31 cellular contexts compared by ENCODE assay signal in the genomic region with DNA sequence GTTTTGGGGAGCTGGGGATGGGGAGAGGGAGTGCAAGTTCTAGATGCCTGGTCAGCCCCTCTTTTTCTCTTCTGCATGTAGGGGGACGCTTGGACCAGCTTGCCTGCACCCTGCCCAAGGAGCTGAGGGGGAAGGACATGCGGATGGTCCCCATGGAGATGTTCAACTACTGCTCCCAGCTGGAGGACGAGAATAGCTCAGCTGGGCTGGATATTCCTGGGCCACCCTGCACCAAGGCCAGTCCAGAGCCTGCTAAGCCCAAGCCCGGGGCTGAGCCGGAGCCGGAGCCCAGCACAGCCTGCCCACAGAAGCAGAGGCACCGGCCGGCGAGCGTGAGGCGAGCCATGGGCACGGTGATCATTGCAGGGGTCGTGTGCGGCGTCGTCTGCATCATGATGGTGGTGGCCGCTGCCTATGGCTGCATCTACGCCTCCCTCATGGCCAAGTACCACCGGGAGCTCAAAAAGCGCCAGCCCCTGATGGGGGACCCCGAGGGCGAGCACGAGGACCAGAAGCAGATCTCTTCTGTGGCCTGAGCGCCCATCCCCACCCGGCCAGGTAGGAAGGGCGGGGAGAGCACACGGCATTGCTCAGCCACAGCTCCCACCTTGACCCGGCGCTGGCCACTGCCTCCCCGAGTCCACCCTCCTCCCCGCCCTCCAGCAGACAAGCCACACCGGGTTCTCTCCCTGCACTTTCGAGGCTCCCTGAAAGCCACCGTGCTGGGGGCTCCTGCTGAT. TPM values are rescaled to one million over a fixed set of nuclear protein-coding genes. Genes with fewer than 3 reads are reported as not detected.
"Had no signal": no experiment of that assay in that cellular context is flagged by ENCODE, and none has a peak within 500 bp of the region (broad histone marks: within the 10 kb centered on the region; RNA-seq: fewer than 3 reads in every experiment).

No MANE protein-coding gene starts in this region.

- ATAC-seq: activated CD4-positive, alpha-beta T cell treated with anti-CD3 and anti-CD28 coated beads for 36 hours; activated CD8-positive, alpha-beta memory T cell treated with anti-CD3 and anti-CD28 coated beads, Interleukin-2, amount 10 ng/mL, durations not matched to agents 7 days and 5 days; activated CD8-positive, alpha-beta T cell treated with anti-CD3 and anti-CD28 coated beads, Interleukin-2, amount 10 ng/mL, durations not matched to agents 7 days and 5 days; activated naive CD4-positive, alpha-beta T cell treated with anti-CD3 and anti-CD28 coated beads, Interleukin-2, amount 50 U/mL, for 72 hours; body of pancreas; gastroesophageal sphincter; left cardiac atrium; left ventricle myocardium superior had no signal

- DNase-seq: activated CD4-positive, alpha-beta T cell treated with anti-CD3 and anti-CD28 coated beads for 36 hours; activated CD4-positive, CD25-positive, alpha-beta regulatory T cell; activated CD8-positive, alpha-beta memory T cell treated with anti-CD3 and anti-CD28 coated beads, Interleukin-2, amount 10 ng/mL, durations not matched to agents 7 days and 5 days; activated CD8-positive, alpha-beta T cell treated with anti-CD3 and anti-CD28 coated beads, Interleukin-2, amount 10 ng/mL, durations not matched to agents 7 days and 5 days; activated T-cell treated with anti-CD3 and anti-CD28 coated beads, Interleukin-2, amount 50 U/mL, for 48 hours; body of pancreas; cortex of kidney; islet precursor cell; left cardiac atrium; left ventricle myocardium superior; naive B cell; nucleus accumbens; stimulated activated CD4-positive, alpha-beta T cell treated with anti-CD3 and anti-CD28 coated beads, Interleukin-15, amount 100 ng/mL, for 24 hours; stimulated activated CD4-positive, alpha-beta T cell treated with anti-CD3 and anti-CD28 coated beads, Interleukin-2, amount 100 ng/mL, for 24 hours; stimulated activated naive CD4-positive, alpha-beta T cell; T-helper 1 cell had no signal

- H3K36me3 Mint-ChIP-seq: activated CD8-positive, alpha-beta memory T cell treated with anti-CD3 and anti-CD28 coated beads, Interleukin-2, amount 10 ng/mL, durations not matched to agents 7 days and 5 days; activated naive CD4-positive, alpha-beta T cell treated with anti-CD3 and anti-CD28 coated beads, Interleukin-2, amount 50 U/mL, for 72 hours; mesothelial cell of epicardium; naive B cell had no signal

- H3K4me3 Mint-ChIP-seq: activated CD4-positive, alpha-beta T cell treated with anti-CD3 and anti-CD28 coated beads for 36 hours; activated CD8-positive, alpha-beta memory T cell treated with anti-CD3 and anti-CD28 coated beads, Interleukin-2, amount 10 ng/mL, durations not matched to agents 7 days and 5 days; activated CD8-positive, alpha-beta T cell treated with anti-CD3 and anti-CD28 coated beads, Interleukin-2, amount 10 ng/mL, durations not matched to agents 7 days and 5 days; mesothelial cell of epicardium; naive B cell; T-helper 2 cell treated with Interferon-gamma antibody and Interleukin-4, amounts not matched to agents 5 μg/mL and 100 μg/mL, for 36 hours had no signal

- H3K36me3 ChIP-seq: gastroesophageal sphincter, suprapubic skin, tibial nerve had no signal

- H3K4me1 Mint-ChIP-seq: activated CD4-positive, alpha-beta T cell treated with anti-CD3 and anti-CD28 coated beads for 36 hours; activated CD8-positive, alpha-beta memory T cell treated with anti-CD3 and anti-CD28 coated beads, Interleukin-2, amount 10 ng/mL, durations not matched to agents 7 days and 5 days; naive B cell had no signal

- H2AFZ ChIP-seq: hepatocyte had no signal

- H3K27ac Mint-ChIP-seq: activated CD4-positive, alpha-beta T cell treated with anti-CD3 and anti-CD28 coated beads for 36 hours; activated CD8-positive, alpha-beta memory T cell treated with anti-CD3 and anti-CD28 coated beads, Interleukin-2, amount 10 ng/mL, durations not matched to agents 7 days and 5 days; activated CD8-positive, alpha-beta T cell treated with anti-CD3 and anti-CD28 coated beads, Interleukin-2, amount 10 ng/mL, durations not matched to agents 7 days and 5 days; activated T-helper 2 cell treated with anti-CD3 and anti-CD28 coated beads, Interferon-gamma antibody, Interleukin-2, Interleukin-4, amounts not matched to agents 10 μg/mL and 5 μg/mL and 100 μg/mL, durations not matched to agents 14 hours and 24 hours and 36 hours; mesothelial cell of epicardium; T-helper 2 cell treated with Interferon-gamma antibody and Interleukin-4, amounts not matched to agents 5 μg/mL and 100 μg/mL, for 36 hours had no signal

- H3K4me3 ChIP-seq: body of pancreas, gastroesophageal sphincter, hepatocyte, smooth muscle cell, suprapubic skin, tibial nerve had no signal

- H3K4me1 ChIP-seq: gastroesophageal sphincter, tibial nerve had no signal

- H3K9me3 ChIP-seq: body of pancreas, gastroesophageal sphincter, suprapubic skin, tibial nerve had no signal

- H3K27ac ChIP-seq: body of pancreas, gastroesophageal sphincter, hepatocyte, suprapubic skin, tibial nerve had no signal

- H3K4me2 ChIP-seq: hepatocyte, smooth muscle cell had no signal

- H3K9me3 Mint-ChIP-seq: activated naive CD4-positive, alpha-beta T cell treated with anti-CD3 and anti-CD28 coated beads, Interleukin-2, amount 50 U/mL, for 72 hours; activated T-helper 2 cell treated with anti-CD3 and anti-CD28 coated beads, Interferon-gamma antibody, Interleukin-2, Interleukin-4, amounts not matched to agents 10 μg/mL and 5 μg/mL and 100 μg/mL, durations not matched to agents 14 hours and 24 hours and 36 hours; mesothelial cell of epicardium; naive B cell; T-helper 2 cell treated with Interferon-gamma antibody and Interleukin-4, amounts not matched to agents 5 μg/mL and 100 μg/mL, for 36 hours had no signal

- H3K27me3 ChIP-seq: body of pancreas, hepatocyte had no signal

RNA-seq across cellular contexts. Expression of gene LRTM2, which starts 14.0 kb away (rescaled TPM):
- total RNA-seq: activated CD4-positive, alpha-beta T cell treated with anti-CD3 and anti-CD28 coated beads for 36 hours; activated CD8-positive, alpha-beta memory T cell treated with anti-CD3 and anti-CD28 coated beads, Interleukin-2, amount 10 ng/mL, durations not matched to agents 7 days and 5 days; activated CD8-positive, alpha-beta T cell treated with anti-CD3 and anti-CD28 coated beads, Interleukin-2, amount 10 ng/mL, durations not matched to agents 7 days and 5 days; activated naive CD4-positive, alpha-beta T cell treated with anti-CD3 and anti-CD28 coated beads, Interleukin-2, amount 50 U/mL, for 72 hours; body of pancreas; endothelial cell of umbilical vein; fibroblast of lung; fibroblast of villous mesenchyme; gastroesophageal sphincter; hepatocyte; left cardiac atrium; left ventricle myocardium superior; renal cortical epithelial cell; smooth muscle cell; tibial nerve; ureter had no signal
- polyA plus RNA-seq: endothelial cell of umbilical vein, esophagus, fibroblast of lung, hepatocyte, smooth muscle cell had no signal
